16 cellular contexts compared by ENCODE assay signal in genomic region chr12:114275937-114276785, GRCh38.
DNase-seq lines count a peak whose midpoint lies in the region; TF ChIP-seq lines count a peak whose summit lies in the region.
"Had no signal": no experiment of that assay in that cellular context is flagged by ENCODE, and none has a peak within 500 bp of the region (broad histone marks: within the 10 kb centered on the region; RNA-seq: fewer than 3 reads in every experiment).

No MANE protein-coding gene starts in this region.

- H3K4me1 ChIP-seq in HUES48 (ENCODE audit: control insufficient read depth, insufficient read depth, low read length) (peaks cover 54% of the 10 kb centered on the region), iPS DF 6.9 (ENCODE audit: control insufficient read depth, insufficient read depth, low read length) (peaks cover 6% of the 10 kb centered on the region; the same call in 1 of the 2 replicates)
- H3K4me1 ChIP-seq: Peyer's patch had no signal

- intact Hi-C loops in cardiac septum (cut with DNase I): no loop called here

- no peaks in the 10 kb centered on the region for H3K9me3 ChIP-seq in HUES48 (ENCODE audit: control insufficient read depth, insufficient read depth, low read length)
- H3K9me3 ChIP-seq in iPS DF 6.9 (ENCODE audit: control insufficient read depth, insufficient read depth, low read length): no peaks in the 10 kb centered on the region
- H3K9me3 ChIP-seq: Peyer's patch had no signal

- peak overlapping the region; percentile 88 for H3K27ac ChIP-seq in HUES48 (ENCODE audit: low read depth, low read length)
- peak overlapping the region; percentile 99 for H3K27ac ChIP-seq in iPS DF 6.9 (ENCODE audit: low read length)
- H3K27ac ChIP-seq: Peyer's patch had no signal

- peak overlapping the region; percentile 11; the same call in 1 of the 2 replicates for H3K4me3 ChIP-seq in HUES48 (ENCODE audit: low read depth, low read length)
- H3K4me3 ChIP-seq in astrocyte of the spinal cord (ENCODE audit: low read depth, low read length): no peak overlapping the region
- no peak overlapping the region for H3K4me3 ChIP-seq in iPS DF 6.9 (ENCODE audit: low read length)
- H3K4me3 ChIP-seq: Peyer's patch had no signal

- WGBS in iPS DF 6.9 (ENCODE audit: insufficient coverage, insufficient read length): no CpG with 5 or more reads among the region's 3 CpGs

- no peaks in the 10 kb centered on the region for H3K36me3 ChIP-seq in HUES48 (ENCODE audit: control insufficient read depth, insufficient read depth, low read length)
- no peaks in the 10 kb centered on the region for H3K36me3 ChIP-seq in iPS DF 6.9 (ENCODE audit: control insufficient read depth, insufficient read depth, low read length)
- H3K36me3 ChIP-seq: Peyer's patch had no signal

- DNase-seq in EH (ENCODE audit: low read depth) (peak; percentile 53), astrocyte of the spinal cord (ENCODE audit: low read depth, low spot score) (peak; percentile 6), iPS DF 6.9 (ENCODE audit: low read depth, low spot score) (peak; percentile 60), cardiac septum (ENCODE audit: low spot score) (no peak), NCI-H226 (no peak)
- DNase-seq in activated effector memory CD4-positive, alpha-beta T cell treated with Interleukin-2 at 50 U/mL for 16 hours: no peak
- DNase-seq in stimulated activated CD8-positive, alpha-beta memory T cell treated with anti-CD3 and anti-CD28 coated beads, Interleukin-4, amount 100 ng/mL, for 48 hours: no peak
- DNase-seq: CD4-positive, CD25-positive, alpha-beta regulatory T cell; DMS53; KG1; NCI-H1048; NCI-H1436 treated with DMSO at 0.1 percent for 48 hours; NCI-H2081 treated with DMSO at 0.1 percent for 48 hours; NCI-H510A treated with DMSO at 0.1 percent for 48 hours; Peyer's patch had no signal

- no peaks in the 10 kb centered on the region for H3K27me3 ChIP-seq in HUES48 (ENCODE audit: control insufficient read depth, insufficient read depth, low read length)
- H3K27me3 ChIP-seq in iPS DF 6.9 (ENCODE audit: control insufficient read depth, insufficient read depth, low read length): no peaks in the 10 kb centered on the region
- H3K27me3 ChIP-seq: Peyer's patch had no signal

- no peak for TF ChIP-seq CTCF in astrocyte of the spinal cord (IDR thresholded peaks at IDR 0.05; ENCODE audit: low read depth, low read length)

- in situ Hi-C loops in astrocyte of the spinal cord (cut with HindIII; ENCODE audit: low sequenced_read_pairs): no loop called here

- no peak overlapping the region for H3K9ac ChIP-seq in HUES48 (ENCODE audit: low read depth, low read length)

Comparison
In these comparisons a context has a peak if more than half of its experiments do, and no peak if none do; other contexts are left out.
1. DNase-seq: peak in EH (single experiment), astrocyte of the spinal cord (single experiment) and iPS DF 6.9 (single experiment); none in activated effector memory CD4-positive, alpha-beta T cell treated with Interleukin-2 at 50 U/mL for 16 hours (single experiment), stimulated activated CD8-positive, alpha-beta memory T cell treated with anti-CD3 and anti-CD28 coated beads, Interleukin-4, amount 100 ng/mL, for 48 hours (single experiment), cardiac septum (single experiment) and NCI-H226 (single experiment).